Comparison of ENCODE assay signal across 35 cellular contexts in genomic region chr1:18093646-18094045, GRCh38. TPM values are rescaled to one million over a fixed set of nuclear protein-coding genes. Genes with fewer than 3 reads are reported as not detected.
"Had no signal": no experiment of that assay in that cellular context is flagged by ENCODE, and none has a peak within 500 bp of the region (broad histone marks: within the 10 kb centered on the region; RNA-seq: fewer than 3 reads in every experiment).

No MANE protein-coding gene starts in this region.

- H3K4me3 ChIP-seq: colonic mucosa, esophagus squamous epithelium, gastrocnemius medialis, heart right ventricle, left ventricle myocardium inferior, lower lobe of right lung, mucosa of descending colon had no signal

- H3K27ac ChIP-seq: colonic mucosa, epithelial cell of prostate, esophagus squamous epithelium, gastrocnemius medialis, heart right ventricle, left ventricle myocardium inferior, lower lobe of right lung had no signal

- H3K36me3 ChIP-seq: colonic mucosa, esophagus squamous epithelium, gastrocnemius medialis, heart right ventricle, left ventricle myocardium inferior, lower lobe of right lung had no signal

- H3K9me3 ChIP-seq: colonic mucosa, esophagus squamous epithelium, gastrocnemius medialis, left ventricle myocardium inferior, lower lobe of right lung, mucosa of descending colon had no signal

- FAIRE-seq: endometrium, kidney had no signal

- H3K36me3 Mint-ChIP-seq: immature natural killer cell, mesothelial cell of epicardium had no signal

- H3K27me3 ChIP-seq: colonic mucosa had no signal

- H3K4me1 Mint-ChIP-seq: immature natural killer cell, mesothelial cell of epicardium had no signal

- H3K27ac Mint-ChIP-seq: dendritic cell treated with granulocyte-macrophage colony-stimulating factor and Interleukin-4, amounts not matched to agents 40 ng/mL and 50 ng/mL, for 4 days; effector memory CD8-positive, alpha-beta T cell; endodermal cell; immature natural killer cell; mesothelial cell of epicardium; naive thymus-derived CD8-positive, alpha-beta T cell had no signal

- H3K9me3 Mint-ChIP-seq: dendritic cell treated with granulocyte-macrophage colony-stimulating factor and Interleukin-4, amounts not matched to agents 40 ng/mL and 50 ng/mL, for 4 days; effector memory CD8-positive, alpha-beta T cell; immature natural killer cell had no signal

- ATAC-seq: effector memory CD8-positive, alpha-beta T cell; esophagus mucosa; gastrocnemius medialis; heart right ventricle; left lobe of liver; lower lobe of right lung; naive thymus-derived CD8-positive, alpha-beta T cell had no signal

- DNase-seq: cortex of kidney; effector CD8-positive, alpha-beta T cell; effector memory CD8-positive, alpha-beta T cell; erythroblast; esophagus squamous epithelium; foreskin fibroblast; foreskin melanocyte; gastrocnemius medialis; glutamatergic neuron; head of caudate nucleus; heart right ventricle; hippocampal formation; immature natural killer cell; islet precursor cell; kidney; kidney glomerular epithelial cell; left colon; left ventricle myocardium inferior; lower lobe of right lung; mesenchymal stem cell; mucosa of descending colon; naive B cell; naive thymus-derived CD8-positive, alpha-beta T cell had no signal

- H3K4me1 ChIP-seq: colonic mucosa, esophagus squamous epithelium, gastrocnemius medialis, heart right ventricle, left ventricle myocardium inferior, lower lobe of right lung had no signal

- H3K4me3 Mint-ChIP-seq: dendritic cell treated with granulocyte-macrophage colony-stimulating factor and Interleukin-4, amounts not matched to agents 40 ng/mL and 50 ng/mL, for 4 days; effector memory CD8-positive, alpha-beta T cell; endodermal cell; immature natural killer cell; mesothelial cell of epicardium; naive B cell; naive thymus-derived CD8-positive, alpha-beta T cell had no signal

RNA-seq across cellular contexts. Expression of gene IGSF21, which starts 14.0 kb away (rescaled TPM):
- total RNA-seq: dermis microvascular lymphatic vessel endothelial cell; esophagus mucosa; glomerular endothelial cell; lung microvascular endothelial cell; mesothelial cell of epicardium; myocyte; naive thymus-derived CD8-positive, alpha-beta T cell had no signal
- polyA plus RNA-seq: immature natural killer cell; naive thymus-derived CD8-positive, alpha-beta T cell had no signal
